Comparison of ENCODE assay signal across 1 cellular context in the genomic region with DNA sequence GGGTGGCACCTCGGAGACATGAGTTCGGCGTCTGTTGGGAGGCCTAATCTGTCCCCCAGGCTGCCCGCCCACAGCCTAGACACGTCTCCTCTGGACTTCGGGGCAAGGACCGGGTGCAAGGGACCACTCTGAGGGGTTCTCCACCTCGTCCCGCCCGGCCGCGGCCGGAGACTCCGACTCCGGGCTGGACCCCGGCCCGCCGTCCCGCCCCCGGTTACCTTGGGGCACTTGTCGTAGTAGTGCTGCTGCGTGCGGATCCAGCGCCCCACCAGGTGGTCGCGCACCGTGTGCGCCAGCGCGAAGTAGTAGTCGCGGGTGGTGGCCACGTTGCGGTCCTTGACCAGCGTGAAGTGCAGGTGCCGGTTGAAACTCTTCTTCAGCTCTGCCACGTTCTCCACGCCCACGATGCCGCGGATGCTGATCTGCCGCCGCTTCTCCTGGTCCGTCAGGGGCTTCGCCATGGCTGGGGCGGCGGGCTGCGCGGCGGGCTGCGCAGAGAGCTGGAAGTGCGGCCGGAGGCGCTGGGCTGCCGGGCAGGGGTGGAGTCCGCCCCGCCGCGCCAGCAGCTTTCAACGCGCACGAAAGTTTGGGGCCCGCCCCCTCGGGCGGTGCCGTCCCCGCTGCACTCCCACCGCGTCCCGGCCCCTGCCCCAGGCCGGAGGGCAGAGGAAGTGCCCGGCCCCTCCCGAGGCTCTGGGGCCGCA.
A peak's percentile ranks its signal among the peaks of the same experiment; 100 is the strongest.
TF ChIP-seq lines count a peak whose summit lies in the region.

Gene PYGL, minus strand, starts transcription at position 541 of the 704 bp plus-strand sequence. Its CDS starts 80 bp downstream, at position 461.

TF ChIP-seq in HepG2, 621 proteins besides CTCF, POLR2A, EP300 and RAD21 (continued from another document and continues in another):
- TF ChIP-seq, protein P1, sequence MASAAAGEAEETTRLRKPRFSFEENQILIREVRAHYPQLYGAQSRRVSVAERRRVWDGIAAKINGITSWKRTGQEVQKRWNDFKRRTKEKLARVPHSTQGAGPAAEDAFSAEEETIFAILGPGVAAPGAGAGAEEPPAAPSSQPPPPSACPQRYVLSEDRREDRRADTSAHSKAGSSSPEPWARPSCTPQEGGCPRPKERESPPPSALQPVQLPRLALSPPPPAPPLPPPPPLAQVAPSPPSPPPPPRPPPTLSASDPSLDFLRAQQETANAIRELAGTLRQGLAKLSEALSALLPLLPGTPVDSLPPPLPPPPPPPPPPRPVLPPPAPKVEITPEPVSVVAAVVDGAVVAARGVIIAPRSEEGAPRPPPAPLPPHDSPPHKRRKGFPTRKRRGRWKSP (CRISPR knock-in tag; IDR thresholded peaks at IDR 0.05), result peak; percentile 81
- TF ChIP-seq ZNF563 (CRISPR knock-in tag; IDR thresholded peaks at IDR 0.05), result peak; percentile 73; the same call in 1 of the 2 replicates
- no peak for TF ChIP-seq HMG20A (CRISPR knock-in tag; IDR thresholded peaks at IDR 0.05; ENCODE audit: borderline replicate concordance)
- TF ChIP-seq SP4 (CRISPR knock-in tag; IDR thresholded peaks at IDR 0.05), result peak; percentile 64; the same call in 1 of the 2 replicates
- TF ChIP-seq CEBPZ (IDR thresholded peaks at IDR 0.05; ENCODE audit: low read length), result no peak
- TF ChIP-seq U2AF1 (optimal IDR thresholded peaks at IDR 0.05; ENCODE audit: low read depth, low read length), result peak; percentile 30
- no peak for TF ChIP-seq ZNF558 (CRISPR knock-in tag; IDR thresholded peaks at IDR 0.05; ENCODE audit: borderline replicate concordance)
- TF ChIP-seq JUND (CRISPR knock-in tag; IDR thresholded peaks at IDR 0.05), result peak; percentile 55; the same call in 1 of the 2 replicates
- TF ChIP-seq RFXAP (CRISPR knock-in tag; IDR thresholded peaks at IDR 0.05; ENCODE audit: borderline replicate concordance), result no peak; the same call in 1 of the 2 replicates
- TF ChIP-seq, protein P2, sequence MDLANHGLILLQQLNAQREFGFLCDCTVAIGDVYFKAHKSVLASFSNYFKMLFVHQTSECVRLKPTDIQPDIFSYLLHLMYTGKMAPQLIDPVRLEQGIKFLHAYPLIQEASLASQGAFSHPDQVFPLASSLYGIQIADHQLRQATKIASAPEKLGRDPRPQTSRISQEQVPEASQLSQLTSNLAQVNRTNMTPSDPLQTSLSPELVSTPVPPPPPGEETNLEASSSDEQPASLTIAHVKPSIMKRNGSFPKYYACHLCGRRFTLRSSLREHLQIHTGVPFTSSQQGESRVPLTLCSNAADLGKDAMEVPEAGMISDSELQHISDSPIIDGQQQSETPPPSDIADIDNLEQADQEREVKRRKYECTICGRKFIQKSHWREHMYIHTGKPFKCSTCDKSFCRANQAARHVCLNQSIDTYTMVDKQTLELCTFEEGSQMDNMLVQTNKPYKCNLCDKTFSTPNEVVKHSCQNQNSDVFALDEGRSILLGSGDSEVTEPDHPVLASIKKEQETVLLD (CRISPR knock-in tag; IDR thresholded peaks at IDR 0.05; ENCODE audit: low read depth), result peak; percentile 53; the same call in 1 of the 2 replicates
- TF ChIP-seq MXI1 (IDR thresholded peaks at IDR 0.05; ENCODE audit: borderline replicate concordance, low read depth, low read length), result peak; percentile 75; the same call in 1 of the 3 replicates
- TF ChIP-seq ZNF354B (CRISPR knock-in tag; IDR thresholded peaks at IDR 0.05), result no peak
- TF ChIP-seq HNRNPL (IDR thresholded peaks at IDR 0.05; ENCODE audit: low read depth, low read length), result peak; percentile 27; the same call in 1 of the 2 replicates
- TF ChIP-seq BORCS8-MEF2B (CRISPR knock-in tag; IDR thresholded peaks at IDR 0.05), result no peak
- TF ChIP-seq SOX13 (IDR thresholded peaks at IDR 0.05), result no peak
- peak in 1 of 2 experiments; percentile 6; a peak in 1 of 4 replicates for TF ChIP-seq SOX13 (CRISPR knock-in tag; conservative IDR thresholded peaks at IDR 0.05 in 1 of 2, IDR thresholded peaks at IDR 0.05 in 1 of 2)
- TF ChIP-seq ARID4A (CRISPR knock-in tag; IDR thresholded peaks at IDR 0.05; ENCODE audit: borderline replicate concordance), result peak; percentile 78; the same call in 1 of the 2 replicates
- TF ChIP-seq KLF12 (CRISPR knock-in tag; IDR thresholded peaks at IDR 0.05; ENCODE audit: borderline replicate concordance), result peak; percentile 56; the same call in 1 of the 2 replicates
- TF ChIP-seq ZMYM4 (CRISPR knock-in tag; IDR thresholded peaks at IDR 0.05), result peak; percentile 75
- peak; percentile 49; the same call in 1 of the 2 replicates for TF ChIP-seq ZBTB7B (CRISPR knock-in tag; IDR thresholded peaks at IDR 0.05)
- no peak for TF ChIP-seq ZNF781 (CRISPR knock-in tag; IDR thresholded peaks at IDR 0.05; ENCODE audit: borderline replicate concordance, not compliant biosample characterization)
- no peak for TF ChIP-seq U2AF2 (IDR thresholded peaks at IDR 0.05; ENCODE audit: low read depth, low read length)
- TF ChIP-seq ZNF703 (CRISPR knock-in tag; IDR thresholded peaks at IDR 0.05; ENCODE audit: borderline replicate concordance), result no peak
- 0 out of 2 replicates have a peak, but pooled peaks have one; percentile 20 for TF ChIP-seq TOPORS (CRISPR knock-in tag; IDR thresholded peaks at IDR 0.05)
- no peak for TF ChIP-seq KLF13 (CRISPR knock-in tag; IDR thresholded peaks at IDR 0.05)
- no peak for TF ChIP-seq SKI (IDR thresholded peaks at IDR 0.05; ENCODE audit: partially characterized antibody)
- peak; percentile 47; the same call in 1 of the 2 replicates for TF ChIP-seq HMG20B (CRISPR knock-in tag; conservative IDR thresholded peaks at IDR 0.05)
- TF ChIP-seq MEF2D (CRISPR knock-in tag; IDR thresholded peaks at IDR 0.05), result 0 out of 2 replicates have a peak, but pooled peaks have one; percentile 15
- TF ChIP-seq E2F1 (CRISPR knock-in tag; IDR thresholded peaks at IDR 0.05), result 0 out of 2 replicates have a peak, but pooled peaks have one; percentile 42
- TF ChIP-seq ZNF652 (CRISPR knock-in tag; IDR thresholded peaks at IDR 0.05; ENCODE audit: borderline replicate concordance, low read depth), result no peak
- no peak; the same call in 1 of the 2 replicates for TF ChIP-seq ZNF276 (CRISPR knock-in tag; IDR thresholded peaks at IDR 0.05; ENCODE audit: low read depth)
- no peak; the same call in 1 of the 2 replicates for TF ChIP-seq ZNF136 (CRISPR knock-in tag; IDR thresholded peaks at IDR 0.05; ENCODE audit: low read depth)
- TF ChIP-seq KLF16 (CRISPR knock-in tag; IDR thresholded peaks at IDR 0.05), result peak in 1 of 2 experiments; percentile 69; a peak in 1 of 4 replicates
- TF ChIP-seq ZMYM3 (CRISPR knock-in tag; IDR thresholded peaks at IDR 0.05), result no peak
- TF ChIP-seq STAG1 (CRISPR knock-in tag; IDR thresholded peaks at IDR 0.05), result peak; percentile 41
- TF ChIP-seq, protein P3, sequence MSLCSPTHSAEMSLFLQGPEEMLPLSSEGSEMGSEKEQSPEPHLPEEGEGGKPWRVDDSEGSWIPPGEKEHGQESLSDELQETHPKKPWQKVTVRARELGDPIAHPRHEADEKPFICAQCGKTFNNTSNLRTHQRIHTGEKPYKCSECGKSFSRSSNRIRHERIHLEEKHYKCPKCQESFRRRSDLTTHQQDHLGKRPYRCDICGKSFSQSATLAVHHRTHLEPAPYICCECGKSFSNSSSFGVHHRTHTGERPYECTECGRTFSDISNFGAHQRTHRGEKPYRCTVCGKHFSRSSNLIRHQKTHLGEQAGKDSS (CRISPR knock-in tag; IDR thresholded peaks at IDR 0.05; ENCODE audit: borderline replicate concordance, low read depth), result peak; percentile 79; the same call in 1 of the 2 replicates
- peak; percentile 37 for TF ChIP-seq HOXA3 (CRISPR knock-in tag; IDR thresholded peaks at IDR 0.05)
- peak; percentile 69; the same call in 1 of the 2 replicates for TF ChIP-seq DMAP1 (CRISPR knock-in tag; IDR thresholded peaks at IDR 0.05)
- TF ChIP-seq ZNF788 (CRISPR knock-in tag; IDR thresholded peaks at IDR 0.05; ENCODE audit: borderline replicate concordance), result peak; percentile 50; the same call in 1 of the 2 replicates
- peak; percentile 79; the same call in 1 of the 2 replicates for TF ChIP-seq FOXC1 (CRISPR knock-in tag; IDR thresholded peaks at IDR 0.05; ENCODE audit: borderline replicate concordance)
- TF ChIP-seq, protein P4, sequence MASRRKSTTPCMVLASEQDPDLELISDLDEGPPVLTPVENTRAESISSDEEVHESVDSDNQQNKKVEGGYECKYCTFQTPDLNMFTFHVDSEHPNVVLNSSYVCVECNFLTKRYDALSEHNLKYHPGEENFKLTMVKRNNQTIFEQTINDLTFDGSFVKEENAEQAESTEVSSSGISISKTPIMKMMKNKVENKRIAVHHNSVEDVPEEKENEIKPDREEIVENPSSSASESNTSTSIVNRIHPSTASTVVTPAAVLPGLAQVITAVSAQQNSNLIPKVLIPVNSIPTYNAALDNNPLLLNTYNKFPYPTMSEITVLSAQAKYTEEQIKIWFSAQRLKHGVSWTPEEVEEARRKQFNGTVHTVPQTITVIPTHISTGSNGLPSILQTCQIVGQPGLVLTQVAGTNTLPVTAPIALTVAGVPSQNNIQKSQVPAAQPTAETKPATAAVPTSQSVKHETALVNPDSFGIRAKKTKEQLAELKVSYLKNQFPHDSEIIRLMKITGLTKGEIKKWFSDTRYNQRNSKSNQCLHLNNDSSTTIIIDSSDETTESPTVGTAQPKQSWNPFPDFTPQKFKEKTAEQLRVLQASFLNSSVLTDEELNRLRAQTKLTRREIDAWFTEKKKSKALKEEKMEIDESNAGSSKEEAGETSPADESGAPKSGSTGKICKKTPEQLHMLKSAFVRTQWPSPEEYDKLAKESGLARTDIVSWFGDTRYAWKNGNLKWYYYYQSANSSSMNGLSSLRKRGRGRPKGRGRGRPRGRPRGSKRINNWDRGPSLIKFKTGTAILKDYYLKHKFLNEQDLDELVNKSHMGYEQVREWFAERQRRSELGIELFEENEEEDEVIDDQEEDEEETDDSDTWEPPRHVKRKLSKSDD (CRISPR knock-in tag; IDR thresholded peaks at IDR 0.05; ENCODE audit: low read depth), result 0 out of 2 replicates have a peak, but pooled peaks have one; percentile 66
- TF ChIP-seq NRL (CRISPR knock-in tag; IDR thresholded peaks at IDR 0.05; ENCODE audit: borderline replicate concordance), result no peak
